Comparison of ENCODE assay signal across 17 cellular contexts in the genomic region with DNA sequence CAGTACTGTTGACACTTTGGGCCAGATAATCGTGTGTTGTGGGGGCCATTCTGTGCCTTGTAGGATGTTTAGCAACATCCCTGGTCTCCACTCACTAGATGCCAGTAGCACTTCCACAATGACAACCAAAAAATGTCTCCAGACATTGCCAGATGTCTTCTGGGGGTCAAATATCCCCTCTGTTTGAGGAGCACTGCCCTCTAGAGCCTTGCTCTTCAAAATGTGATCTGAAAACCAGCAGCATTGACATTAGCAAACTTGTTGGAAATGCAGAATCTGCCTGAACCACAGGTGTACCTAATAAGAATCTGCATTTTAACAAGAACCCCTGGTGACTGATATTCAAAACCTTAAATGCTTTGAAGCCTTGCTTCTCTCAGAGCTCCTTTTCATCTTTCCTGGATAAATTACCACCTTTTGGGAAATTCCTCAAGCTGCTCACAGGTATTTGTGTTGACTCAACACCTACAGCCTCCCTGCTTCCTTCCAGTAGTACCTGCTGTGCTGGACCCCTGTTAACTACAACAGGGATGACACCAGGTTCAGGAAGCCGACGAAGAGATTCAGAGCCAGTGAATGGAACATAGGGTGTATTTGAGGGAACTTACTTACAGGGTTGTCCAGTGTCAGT.
DNase-seq lines count a peak whose midpoint lies in the region; TF ChIP-seq lines count a peak whose summit lies in the region.
"Had no signal": no experiment of that assay in that cellular context is flagged by ENCODE, and none has a peak within 500 bp of the region (broad histone marks: within the 10 kb centered on the region; RNA-seq: fewer than 3 reads in every experiment).

No MANE protein-coding gene starts in this region.

- POLR2A ChIA-PET in OCI-LY7 (lab: Charles Lee): no interaction called here

- TF ChIP-seq CTCF in OCI-LY7 (conservative IDR thresholded peaks at IDR 0.05; ENCODE audit: low read length) (0 out of 2 replicates have a peak, but pooled peaks have one; percentile 19), GM13977 (IDR thresholded peaks at IDR 0.05; ENCODE audit: extremely low read depth, insufficient read depth, missing control alignments) (no peak)

- no peaks in the 10 kb centered on the region for H3K9me2 ChIP-seq in OCI-LY7 (ENCODE audit: insufficient read depth, low read length)

- no peaks in the 10 kb centered on the region for H3K79me2 ChIP-seq in OCI-LY7 (ENCODE audit: insufficient read depth, low read depth, low read length)

- H3K9ac ChIP-seq in iPS-20b (ENCODE audit: low read depth, low read length): no peak overlapping the region
- H3K9ac ChIP-seq: BLaER1 treated with 17β-estradiol and CSF1 and Interleukin-3, amounts not matched to agents 10 nM and 100 nM had no signal

- H3K9me3 ChIP-seq in OCI-LY7 (ENCODE audit: low read length) (peaks cover 4% of the 10 kb centered on the region; the same call in 1 of the 2 replicates), iPS-20b (ENCODE audit: insufficient read depth, low read depth, low read length) (peaks cover 30% of the 10 kb centered on the region)

- no peaks in the 10 kb centered on the region for H4K20me1 ChIP-seq in OCI-LY7 (ENCODE audit: insufficient read depth, low read length)
- H4K20me1 ChIP-seq: BLaER1 treated with 17β-estradiol and CSF1 and Interleukin-3, amounts not matched to agents 10 nM and 100 nM had no signal

- H3K4me1 ChIP-seq in OCI-LY7 (ENCODE audit: insufficient read depth, low read length, poor library complexity, severe bottlenecking) (no peaks in the 10 kb centered on the region), iPS-20b (ENCODE audit: insufficient read depth, low read length) (peaks cover 11% of the 10 kb centered on the region)
- H3K4me1 ChIP-seq: BLaER1 treated with 17β-estradiol and CSF1 and Interleukin-3, amounts not matched to agents 10 nM and 100 nM had no signal

- no peak overlapping the region for H3K27ac ChIP-seq in OCI-LY7 (ENCODE audit: low read depth, low read length, poor library complexity, severe bottlenecking)
- H3K27ac ChIP-seq in iPS-20b (ENCODE audit: low read length): no peak overlapping the region
- H3K27ac ChIP-seq: BLaER1 treated with 17β-estradiol and CSF1 and Interleukin-3, amounts not matched to agents 10 nM and 100 nM; RWPE1 had no signal

- in situ Hi-C loops in GM13977 (cut with MboI; ENCODE audit: low pct_unique_long_range_greater_than_20kb, low sequenced_read_pairs, unreplicated experiment): no loop called here

- intact Hi-C loops in OCI-LY7 (cut with micrococcal nuclease; ENCODE audit: unreplicated experiment): no loop called here

- no TSS peak for BruUV-seq in OCI-LY7 (replicated peaks; lab: Mats Ljungman, UMichigan)

- DNase-seq in H7 (peak; percentile 15), OCI-LY7 (ENCODE audit: low spot score) (peak; percentile 6), GM13977 (ENCODE audit: low spot score) (no peak), NCI-H146 treated with DMSO at 0.1 percent for 48 hours (lab: John Stamatoyannopoulos, UW; ENCODE audit: unreplicated experiment) (no peak)
- no peak for DNase-seq in activated CD4-positive, CD25-positive, alpha-beta regulatory T cell treated with anti-CD3 and anti-CD28 coated beads, Interleukin-2, amount 50 U/mL, for 72 hours
- DNase-seq in activated CD4-positive, alpha-beta T cell treated with anti-CD3 and anti-CD28 coated beads for 1 hour: no peak
- DNase-seq: CD4-positive, alpha-beta T cell; KBM-7; MV-4-11; NCI-H1105; NCI-H146; NCI-H2029; NCI-H526 treated with DMSO at 0.1 percent for 48 hours; SHP77 had no signal

- CTCF ChIA-PET in OCI-LY7 (lab: Charles Lee; ENCODE audit: unreplicated experiment): no interaction called here

- H3K36me3 ChIP-seq in H7 (replicated peaks; ENCODE audit: control insufficient read depth, insufficient read depth, low read length) (no peaks in the 10 kb centered on the region), OCI-LY7 (ENCODE audit: insufficient read depth, low read length) (no peaks in the 10 kb centered on the region), iPS-20b (ENCODE audit: insufficient read depth, low read depth, low read length) (no peaks in the 10 kb centered on the region)
- H3K36me3 ChIP-seq: BLaER1 treated with 17β-estradiol and CSF1 and Interleukin-3, amounts not matched to agents 10 nM and 100 nM had no signal

- H3K27me3 ChIP-seq in H7 (ENCODE audit: control insufficient read depth, insufficient read depth, low read length) (no peaks in the 10 kb centered on the region), iPS-20b (ENCODE audit: insufficient read depth, low read length) (no peaks in the 10 kb centered on the region)
- H3K27me3 ChIP-seq: BLaER1 treated with 17β-estradiol and CSF1 and Interleukin-3, amounts not matched to agents 10 nM and 100 nM had no signal

- H2AFZ ChIP-seq in OCI-LY7 (ENCODE audit: low read length): no peak overlapping the region

- H3K4me3 ChIP-seq in H7 (ENCODE audit: insufficient read depth, low read depth, low read length): no peak overlapping the region
- H3K4me3 ChIP-seq in OCI-LY7 (ENCODE audit: low read depth, low read length, poor library complexity, severe bottlenecking): no peak overlapping the region
- H3K4me3 ChIP-seq in iPS-20b (ENCODE audit: low read length): peak overlapping the region; percentile 1; the same call in 1 of the 2 replicates
- H3K4me3 ChIP-seq: BLaER1 treated with 17β-estradiol and CSF1 and Interleukin-3, amounts not matched to agents 10 nM and 100 nM had no signal

- H3K4me2 ChIP-seq in OCI-LY7 (ENCODE audit: low read length): no peak overlapping the region
- H3K4me2 ChIP-seq: BLaER1 treated with 17β-estradiol and CSF1 and Interleukin-3, amounts not matched to agents 10 nM and 100 nM had no signal

Comparison
In these comparisons a context has a peak if more than half of its experiments do, and no peak if none do; other contexts are left out.
1. DNase-seq: peak in H7 (single experiment) and OCI-LY7 (single experiment); none in activated CD4-positive, CD25-positive, alpha-beta regulatory T cell treated with anti-CD3 and anti-CD28 coated beads, Interleukin-2, amount 50 U/mL, for 72 hours (single experiment), GM13977 (single experiment), NCI-H146 treated with DMSO at 0.1 percent for 48 hours (single experiment) and activated CD4-positive, alpha-beta T cell treated with anti-CD3 and anti-CD28 coated beads for 1 hour (single experiment).